1 cellular context compared by ENCODE assay signal in genomic region chr3:105802073-105802706, GRCh38.
TF ChIP-seq lines count a peak whose summit lies in the region.

No MANE protein-coding gene starts in this region.

TF ChIP-seq in GM12878, 131 proteins besides CTCF, POLR2A, EP300 and RAD21 (continued from another document):
- TF ChIP-seq ATF2 (IDR thresholded peaks at IDR 0.05; ENCODE audit: low read length) (peak; percentile 71; the same call in 1 of the 2 replicates), NR2C2 (IDR thresholded peaks at IDR 0.05; ENCODE audit: borderline replicate concordance, control insufficient read depth, insufficient read length, low read depth) (no peak), JUNB (IDR thresholded peaks at IDR 0.05) (peak; percentile 49; the same call in 1 of the 2 replicates), NR2F1 (conservative IDR thresholded peaks at IDR 0.05) (no peak), PAX5 (IDR thresholded peaks at IDR 0.05; ENCODE audit: borderline replicate concordance, low read depth, low read length) (no peak), MXI1 (IDR thresholded peaks at IDR 0.05; ENCODE audit: low read depth, low read length) (no peak), KAT2A (conservative IDR thresholded peaks at IDR 0.05; ENCODE audit: control insufficient read depth, low read depth, low read length) (no peak), RBBP5 (conservative IDR thresholded peaks at IDR 0.05) (no peak), STAT1 (conservative IDR thresholded peaks at IDR 0.05) (no peak), SMAD5 (IDR thresholded peaks at IDR 0.05; ENCODE audit: low read depth) (no peak), SMAD1 (IDR thresholded peaks at IDR 0.05; ENCODE audit: low read depth, partially characterized antibody) (no peak)
